Comparison of ENCODE assay signal across 8 cellular contexts in genomic region chr6:22024973-22025467, GRCh38.
DNase-seq lines count a peak whose midpoint lies in the region; ATAC-seq and TF ChIP-seq lines count a peak whose summit lies in the region.

No MANE protein-coding gene starts in this region.

- H3F3A ChIP-seq in neural progenitor cell (ENCODE audit: low read depth): peaks cover 51% of the 10 kb centered on the region

- H3K9me3 ChIP-seq in neural progenitor cell (ENCODE audit: low read depth) (no peaks in the 10 kb centered on the region), colonic mucosa (no peaks in the 10 kb centered on the region)

- H3K36me3 ChIP-seq in neural progenitor cell: no peaks in the 10 kb centered on the region
- H3K36me3 ChIP-seq in colonic mucosa: no peaks in the 10 kb centered on the region

- H3K4me1 ChIP-seq in neural progenitor cell: peaks cover 23% of the 10 kb centered on the region
- H3K4me1 ChIP-seq in colonic mucosa: no peaks in the 10 kb centered on the region

- CTCF ChIA-PET in HEK293T (lab: Yijun Ruan, JAX): interaction anchor here (0.6 to 0.7 kb wide), 3 partner anchors 11 to 530 kb away, joined by 3 to 5 read pairs (median 3); no protein-coding TSS in a partner anchor

- peaks cover 31% of the 10 kb centered on the region for H4K20me1 ChIP-seq in neural progenitor cell (ENCODE audit: low read depth)

- peaks cover 16% of the 10 kb centered on the region for H3K36me3 Mint-ChIP-seq in neural progenitor cell

- peak overlapping the region; percentile 59 for H3K4me2 ChIP-seq in neural progenitor cell

- H3K4me3 ChIP-seq in neural progenitor cell: peak overlapping the region; percentile 0
- H3K4me3 ChIP-seq in colonic mucosa: no peak overlapping the region

- peak; percentile 30 for ATAC-seq in GM18520 (IDR thresholded peaks at IDR 0.05; ENCODE audit: unreplicated experiment)
- ATAC-seq in HG02759 (IDR thresholded peaks at IDR 0.05; ENCODE audit: unreplicated experiment): peak; percentile 40

- peak; percentile 52 for DNase-seq in OCI-M1 (lab: John Stamatoyannopoulos, UW)
- no peak for DNase-seq in neural progenitor cell (ENCODE audit: low spot score)
- no peak for DNase-seq in colonic mucosa
- no peak for DNase-seq in HEK293T (ENCODE audit: extremely low spot score)
- no peak for DNase-seq in activated CD4-positive, alpha-beta T cell treated with anti-CD3 and anti-CD28 coated beads for 4 hours
- no peak for DNase-seq in NCI-H1436 treated with DMSO at 0.1 percent for 48 hours (lab: John Stamatoyannopoulos, UW)

- peaks cover 7% of the 10 kb centered on the region for H3K9me3 Mint-ChIP-seq in neural progenitor cell

- TF ChIP-seq CTCF in neural progenitor cell (IDR thresholded peaks at IDR 0.05): peak; percentile 18
- TF ChIP-seq CTCF in colonic mucosa (IDR thresholded peaks at IDR 0.05): no peak

- H3K9ac ChIP-seq in neural progenitor cell (no peak overlapping the region), colonic mucosa (ENCODE audit: low read depth in 2 of 2, low read length in 2 of 2) (peak overlapping the region in 1 of 2 donors; percentile 10)

- H3K4me3 Mint-ChIP-seq in neural progenitor cell: peak overlapping the region; percentile 71

- H2AFZ ChIP-seq in neural progenitor cell (replicated peaks): no peak overlapping the region

- H3K27ac ChIP-seq in neural progenitor cell: peak overlapping the region; percentile 15
- H3K27ac ChIP-seq in colonic mucosa: no peak overlapping the region

- no peaks in the 10 kb centered on the region for H3K27me3 Mint-ChIP-seq in neural progenitor cell (ENCODE audit: insufficient read depth, low read depth)

- POLR2A ChIA-PET in HEK293T (lab: Yijun Ruan, JAX): interaction anchor here (1.5 kb wide), 1 partner anchor 21 kb away, joined by 3 read pairs; no protein-coding TSS in a partner anchor

- H3K27ac Mint-ChIP-seq in neural progenitor cell: peak overlapping the region; percentile 93

- no peaks in the 10 kb centered on the region for H3K27me3 ChIP-seq in neural progenitor cell
- H3K27me3 ChIP-seq in colonic mucosa: no peaks in the 10 kb centered on the region

- H3K4me1 Mint-ChIP-seq in neural progenitor cell: peaks cover 53% of the 10 kb centered on the region

- intact Hi-C loops in colonic mucosa (cut with DNase I): no loop called here

- H3K79me2 ChIP-seq in neural progenitor cell (ENCODE audit: low read depth): no peaks in the 10 kb centered on the region

TF ChIP-seq in HEK293T, 16 proteins besides CTCF, POLR2A, EP300 and RAD21:
- TF ChIP-seq FOXA1 (IDR thresholded peaks at IDR 0.05): no peak
- TF ChIP-seq ARNT (IDR thresholded peaks at IDR 0.05): no peak
- no peak for TF ChIP-seq CTBP1 (IDR thresholded peaks at IDR 0.05; ENCODE audit: borderline replicate concordance)
- TF ChIP-seq FOXK2 (IDR thresholded peaks at IDR 0.05): no peak
